ENCODE assay signal across 1 cellular context in the genomic region with DNA sequence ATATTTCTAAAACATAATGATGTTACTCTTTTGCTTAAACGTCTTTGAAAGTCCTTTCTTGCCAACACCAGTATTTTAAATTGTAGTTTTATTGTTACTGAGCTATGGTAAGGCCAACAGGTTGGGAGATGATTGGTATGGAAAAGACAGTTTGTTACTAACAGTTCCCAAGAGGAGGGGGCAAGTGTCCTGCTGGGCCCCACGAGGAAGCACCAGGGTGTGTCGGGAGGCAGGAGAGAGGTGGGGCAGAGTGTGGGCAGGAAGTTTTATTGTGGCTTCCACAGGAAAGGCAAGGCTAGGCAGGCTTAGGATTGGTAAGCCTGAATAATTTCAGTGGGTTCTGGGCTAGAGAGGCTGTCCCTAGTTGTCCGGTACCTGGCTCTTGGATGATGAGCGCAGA.
TF ChIP-seq lines count a peak whose summit lies in the region.

No MANE protein-coding gene starts in this region.

TF ChIP-seq in H1, 55 proteins besides CTCF, POLR2A, EP300 and RAD21:
- TF ChIP-seq KDM5A (IDR thresholded peaks at IDR 0.05; ENCODE audit: low read length) (no peak), CBX5 (IDR thresholded peaks at IDR 0.05; ENCODE audit: low read depth, low read length) (no peak), KDM4A (IDR thresholded peaks at IDR 0.05; ENCODE audit: low read depth, low read length, severe bottlenecking) (no peak), GABPA (IDR thresholded peaks at IDR 0.05; ENCODE audit: borderline replicate concordance, insufficient read depth, low read length) (no peak), CEBPB (IDR thresholded peaks at IDR 0.05; ENCODE audit: low read depth, low read length) (no peak)
